8 cellular contexts compared by ENCODE assay signal in genomic region chr12:630656-631632, GRCh38. TPM values are rescaled to one million over a fixed set of nuclear protein-coding genes. Genes with fewer than 3 reads are reported as not detected.
DNase-seq lines count a peak whose midpoint lies in the region; ATAC-seq and TF ChIP-seq lines count a peak whose summit lies in the region.

No MANE protein-coding gene starts in this region.

- H3K36me3 ChIP-seq in neuronal stem cell (replicated peaks in 1 of 2; ENCODE audit: control insufficient read depth in 2 of 2, insufficient read depth in 2 of 2, low read length in 2 of 2) (no peaks in the 10 kb centered on the region), upper lobe of left lung (no peaks in the 10 kb centered on the region)

- peaks cover 2% of the 10 kb centered on the region for H3K36me3 Mint-ChIP-seq in central memory CD8-positive, alpha-beta T cell (ENCODE audit: insufficient read depth)

- H3K4me1 ChIP-seq in neuronal stem cell (ENCODE audit: control insufficient read depth in 2 of 2, insufficient read depth in 1 of 2, low read depth in 1 of 2, low read length in 2 of 2) (peaks cover 5 to 11% of the 10 kb centered on the region in 2 donors), upper lobe of left lung (peaks cover 32 to 49% (median 37%) of the 10 kb centered on the region in 4 donors)

- no peak overlapping the region for H3K4ac ChIP-seq in neuronal stem cell (ENCODE audit: low read length)

- no peak overlapping the region for H2BK12ac ChIP-seq in neuronal stem cell (ENCODE audit: low read length)

- H3K27ac ChIP-seq in neuronal stem cell (replicated peaks; ENCODE audit: low read length): no peak overlapping the region
- H3K27ac ChIP-seq in upper lobe of left lung: peak overlapping the region; percentile 78 to 90 (median 87)

- H3K27me3 Mint-ChIP-seq in central memory CD8-positive, alpha-beta T cell: no peaks in the 10 kb centered on the region

- no peak for TF ChIP-seq EP300 in upper lobe of left lung (IDR thresholded peaks at IDR 0.05)

- H2BK5ac ChIP-seq in neuronal stem cell (ENCODE audit: low read length): no peak overlapping the region

- H2AFZ ChIP-seq in neuronal stem cell (ENCODE audit: low read length): no peak overlapping the region

- H3K9ac ChIP-seq in neuronal stem cell (ENCODE audit: low read depth, low read length, poor library complexity): no peak overlapping the region

- H2BK120ac ChIP-seq in neuronal stem cell (ENCODE audit: low read depth, low read length): no peak overlapping the region

- DNase-seq in SKM-1 (lab: John Stamatoyannopoulos, UW; ENCODE audit: unreplicated experiment) (peak; percentile 27), neuronal stem cell (ENCODE audit: low spot score) (no peak), upper lobe of left lung (peak; percentile 85 to 93), NCI-H524 (lab: John Stamatoyannopoulos, UW) (no peak), OCI-M2 (lab: John Stamatoyannopoulos, UW; ENCODE audit: unreplicated experiment) (no peak)
- DNase-seq in central memory CD8-positive, alpha-beta T cell (ENCODE audit: low spot score in 2 of 2): peak in 1 of 2 donors; percentile 30

- H4K8ac ChIP-seq in neuronal stem cell (ENCODE audit: low read depth, low read length): no peak overlapping the region

- H4K91ac ChIP-seq in neuronal stem cell (ENCODE audit: low read depth, low read length, poor library complexity): no peak overlapping the region

- H2BK15ac ChIP-seq in neuronal stem cell (ENCODE audit: low read length): peak overlapping the region; percentile 81

- H3K27ac Mint-ChIP-seq in central memory CD8-positive, alpha-beta T cell (ENCODE audit: low read depth): peak overlapping the region; percentile 49

- peaks cover 4% of the 10 kb centered on the region for H3K4me1 Mint-ChIP-seq in central memory CD8-positive, alpha-beta T cell

- H3K9me3 Mint-ChIP-seq in central memory CD8-positive, alpha-beta T cell: no peaks in the 10 kb centered on the region

- H3K79me1 ChIP-seq in neuronal stem cell (ENCODE audit: low read depth, low read length): no peaks in the 10 kb centered on the region

- WGBS in neuronal stem cell (ENCODE audit: extremely low coverage in 2 of 2, insufficient read length in 2 of 2, insufficient replicate concordance in 1 of 2), 2 donors: no CpG with 5 or more reads among the region's 45 CpGs
- 50 to 59% methylated on average over 40 to 43 of the region's 45 CpGs for whole genome bisulfite sequencing in upper lobe of left lung, 2 donors

- peak in 2 of 4 donors; percentile 22 to 83 for TF ChIP-seq POLR2A in upper lobe of left lung (IDR thresholded peaks at IDR 0.05)

- H3K18ac ChIP-seq in neuronal stem cell (ENCODE audit: low read length): peak overlapping the region; percentile 76

- TF ChIP-seq CTCF in upper lobe of left lung (IDR thresholded peaks at IDR 0.05): no peak

- H3K4me3 ChIP-seq in neuronal stem cell (ENCODE audit: low read length in 2 of 2) (no peak overlapping the region), upper lobe of left lung (peak overlapping the region; percentile 20 to 45 (median 36))

- no peak overlapping the region for H3K4me2 ChIP-seq in neuronal stem cell (ENCODE audit: insufficient read depth, low read length, poor library complexity, severe bottlenecking)

- no peaks in the 10 kb centered on the region for H3K9me3 ChIP-seq in neuronal stem cell (replicated peaks in 1 of 2; ENCODE audit: control insufficient read depth in 2 of 2, insufficient read depth in 1 of 2, low read depth in 1 of 2, low read length in 2 of 2)
- H3K9me3 ChIP-seq in upper lobe of left lung: no peaks in the 10 kb centered on the region

- H3K14ac ChIP-seq in neuronal stem cell (ENCODE audit: low read length): no peak overlapping the region

- no peak overlapping the region for H3K23ac ChIP-seq in neuronal stem cell (ENCODE audit: low read depth, low read length, poor library complexity)

- H3K27me3 ChIP-seq in neuronal stem cell (ENCODE audit: control insufficient read depth in 3 of 3, insufficient read depth in 3 of 3, low read depth in 1 of 3, low read length in 3 of 3) (no peaks in the 10 kb centered on the region), upper lobe of left lung (no peaks in the 10 kb centered on the region)

- no peak overlapping the region for H3K4me3 Mint-ChIP-seq in central memory CD8-positive, alpha-beta T cell

- peak overlapping the region; percentile 30 for H2AK5ac ChIP-seq in neuronal stem cell (ENCODE audit: low read depth, low read length)

- ATAC-seq in GM18520 (IDR thresholded peaks at IDR 0.05; ENCODE audit: unreplicated experiment) (peak; percentile 93), HG02943 (IDR thresholded peaks at IDR 0.05; ENCODE audit: low read depth, unreplicated experiment) (peak; percentile 86), upper lobe of left lung (ENCODE audit: low FRiP score in 2 of 2) (peak; percentile 83 to 85)
- ATAC-seq in central memory CD8-positive, alpha-beta T cell (replicated peaks; ENCODE audit: extremely low read depth, poor library complexity, severe bottlenecking): no peak

RNA-seq across cellular contexts. Expression of gene NINJ2, which starts 32.3 kb away (rescaled TPM):
- 0.52 TPM for polyA plus RNA-seq in neuronal stem cell (2013, experiment 1 of 2)
- polyA plus RNA-seq in neuronal stem cell (2013, experiment 2 of 2): 0.42 TPM
- total RNA-seq in upper lobe of left lung: 10 to 100 TPM; 15.6 to 73.3 (median 36.2) TPM

Comparison
In these comparisons a context has a peak if more than half of its experiments do, and no peak if none do; other contexts are left out.
1. DNase-seq: peak in SKM-1 (single experiment) and upper lobe of left lung (2 of 2); none in neuronal stem cell (single experiment), NCI-H524 (0 of 2) and OCI-M2 (single experiment).
2. H3K4me3 ChIP-seq: peak in upper lobe of left lung (4 of 4); none in neuronal stem cell (0 of 2).